14 cellular contexts compared by ENCODE assay signal in genomic region chr3:107684431-107684925, GRCh38.
DNase-seq lines count a peak whose midpoint lies in the region; ATAC-seq and TF ChIP-seq lines count a peak whose summit lies in the region.
"Had no signal": no experiment of that assay in that cellular context is flagged by ENCODE, and none has a peak within 500 bp of the region (broad histone marks: within the 10 kb centered on the region; RNA-seq: fewer than 3 reads in every experiment).

No MANE protein-coding gene starts in this region.

- no peaks in the 10 kb centered on the region for H3K27me3 Mint-ChIP-seq in activated T-cell treated with anti-CD3 and anti-CD28 coated beads, Interleukin-2, amount 50 U/mL, for 4 hours (ENCODE audit: low read depth)
- H3K27me3 Mint-ChIP-seq in chondrocyte (ENCODE audit: low read depth) (no peaks in the 10 kb centered on the region), mesothelial cell of epicardium (ENCODE audit: low read depth) (no peaks in the 10 kb centered on the region)
- no peaks in the 10 kb centered on the region for H3K27me3 Mint-ChIP-seq in stimulated activated naive B cell treated with anti-CD40 and anti-IgM and Interleukin-4, amounts not matched to agents 10 μg/mL and 1 μg/mL and 100 μg/mL, for 72 hours

- peaks cover 37% of the 10 kb centered on the region for H3K4me1 Mint-ChIP-seq in activated T-cell treated with anti-CD3 and anti-CD28 coated beads, Interleukin-2, amount 50 U/mL, for 4 hours (ENCODE audit: low read depth)
- H3K4me1 Mint-ChIP-seq in chondrocyte (ENCODE audit: low read depth) (peaks cover 49% of the 10 kb centered on the region), mesothelial cell of epicardium (peaks cover 33% of the 10 kb centered on the region)
- H3K4me1 Mint-ChIP-seq in stimulated activated naive B cell treated with anti-CD40 and anti-IgM and Interleukin-4, amounts not matched to agents 10 μg/mL and 1 μg/mL and 100 μg/mL, for 72 hours, result peaks cover 25 to 41% of the 10 kb centered on the region in 2 donors

- no peak for TF ChIP-seq CTCF in chondrocyte (IDR thresholded peaks at IDR 0.05)
- no peak for TF ChIP-seq CTCF in mesothelial cell of epicardium (IDR thresholded peaks at IDR 0.05; ENCODE audit: unreplicated experiment)

- H3K9me3 Mint-ChIP-seq in activated T-cell treated with anti-CD3 and anti-CD28 coated beads, Interleukin-2, amount 50 U/mL, for 4 hours, result no peaks in the 10 kb centered on the region
- H3K9me3 Mint-ChIP-seq in chondrocyte (ENCODE audit: low read depth) (peaks cover 9% of the 10 kb centered on the region), mesothelial cell of epicardium (peaks cover 7% of the 10 kb centered on the region)
- peaks cover 0 to 1% of the 10 kb centered on the region in 2 donors for H3K9me3 Mint-ChIP-seq in stimulated activated naive B cell treated with anti-CD40 and anti-IgM and Interleukin-4, amounts not matched to agents 10 μg/mL and 1 μg/mL and 100 μg/mL, for 72 hours

- no peaks in the 10 kb centered on the region for H3K36me3 Mint-ChIP-seq in activated T-cell treated with anti-CD3 and anti-CD28 coated beads, Interleukin-2, amount 50 U/mL, for 4 hours (ENCODE audit: insufficient read depth)
- H3K36me3 Mint-ChIP-seq in chondrocyte (ENCODE audit: low read depth) (no peaks in the 10 kb centered on the region), mesothelial cell of epicardium (peaks cover 10% of the 10 kb centered on the region)
- H3K36me3 Mint-ChIP-seq in stimulated activated naive B cell treated with anti-CD40 and anti-IgM and Interleukin-4, amounts not matched to agents 10 μg/mL and 1 μg/mL and 100 μg/mL, for 72 hours, result peaks cover 0 to 3% of the 10 kb centered on the region in 2 donors

- peak overlapping the region; percentile 3 for H3K4me3 Mint-ChIP-seq in activated T-cell treated with anti-CD3 and anti-CD28 coated beads, Interleukin-2, amount 50 U/mL, for 4 hours
- H3K4me3 Mint-ChIP-seq in chondrocyte (ENCODE audit: unreplicated experiment) (no peak overlapping the region), mesothelial cell of epicardium (no peak overlapping the region)
- no peak overlapping the region for H3K4me3 Mint-ChIP-seq in stimulated activated naive B cell treated with anti-CD40 and anti-IgM and Interleukin-4, amounts not matched to agents 10 μg/mL and 1 μg/mL and 100 μg/mL, for 72 hours

- no peak for DNase-seq in activated T-cell treated with anti-CD3 and anti-CD28 coated beads, Interleukin-2, amount 50 U/mL, for 4 hours
- DNase-seq in activated T-cell treated with anti-CD3 and anti-CD28 coated beads, Interleukin-2, amount 50 U/mL, for 48 hours, result no peak
- DNase-seq in Jurkat, Clone E6-1 (ENCODE audit: low read depth, low spot score), result peak; percentile 66
- DNase-seq in chondrocyte (ENCODE audit: low spot score) (no peak), mesothelial cell of epicardium (ENCODE audit: low spot score in 2 of 2, unreplicated experiment in 2 of 2) (no peak), NCI-H345 treated with DMSO at 0.1 percent for 48 hours (lab: John Stamatoyannopoulos, UW; ENCODE audit: unreplicated experiment) (no peak), SIG-M5 (lab: John Stamatoyannopoulos, UW) (no peak)
- no peak for DNase-seq in stimulated activated naive B cell treated with anti-CD40 and anti-IgM and Interleukin-4, amounts not matched to agents 10 μg/mL and 1 μg/mL and 100 μg/mL, for 72 hours
- DNase-seq: ACHN, DMS79 treated with DMSO at 0.1 percent for 48 hours, NCI-H1105 treated with DMSO at 0.1 percent for 48 hours, NCI-H526, upper lobe of left lung had no signal

- H3K4me3 ChIP-seq in Jurkat, Clone E6-1 (ENCODE audit: low read length), result no peak overlapping the region
- H3K4me3 ChIP-seq: coronary artery, upper lobe of left lung had no signal

- peak in 1 of 2 donors; percentile 46 for ATAC-seq in activated T-cell treated with anti-CD3 and anti-CD28 coated beads, Interleukin-2, amount 50 U/mL, for 4 hours
- ATAC-seq in stimulated activated naive B cell treated with anti-CD40 and anti-IgM and Interleukin-4, amounts not matched to agents 10 μg/mL and 1 μg/mL and 100 μg/mL, for 72 hours (replicated peaks), result no peak

- H3K27ac Mint-ChIP-seq in chondrocyte (ENCODE audit: unreplicated experiment), result peak overlapping the region; percentile 47
- peak overlapping the region; percentile 68 for H3K27ac Mint-ChIP-seq in mesothelial cell of epicardium
- no peak overlapping the region for H3K27ac Mint-ChIP-seq in stimulated activated naive B cell treated with anti-CD40 and anti-IgM and Interleukin-4, amounts not matched to agents 10 μg/mL and 1 μg/mL and 100 μg/mL, for 72 hours
